31 cellular contexts compared by ENCODE assay signal in genomic region chr3:38126121-38126892, GRCh38. TPM values are rescaled to one million over a fixed set of nuclear protein-coding genes. Genes with fewer than 3 reads are reported as not detected.
DNase-seq lines count a peak whose midpoint lies in the region; ATAC-seq, FAIRE-seq and TF ChIP-seq lines count a peak whose summit lies in the region.
"Had no signal": no experiment of that assay in that cellular context is flagged by ENCODE, and none has a peak within 500 bp of the region (broad histone marks: within the 10 kb centered on the region; RNA-seq: fewer than 3 reads in every experiment).

No MANE protein-coding gene starts in this region.

- no peaks in the 10 kb centered on the region for H3K27me3 Mint-ChIP-seq in CD8-positive, alpha-beta T cell (ENCODE audit: low read depth)
- H3K27me3 Mint-ChIP-seq: activated CD4-positive, alpha-beta T cell treated with anti-CD3 and anti-CD28 coated beads, Interleukin-2, amount 10 ng/mL, durations not matched to agents 24 days and 14 days; activated naive CD8-positive, alpha-beta T cell treated with anti-CD3 and anti-CD28 coated beads, Interleukin-2, amount 10 ng/mL, durations not matched to agents 7 days and 5 days; naive thymus-derived CD4-positive, alpha-beta T cell had no signal

- ATAC-seq in CD8-positive, alpha-beta T cell = no peak
- ATAC-seq in omental fat pad (ENCODE audit: low FRiP score) = no peak
- no peak for ATAC-seq in HG02623 (IDR thresholded peaks at IDR 0.05; ENCODE audit: unreplicated experiment)
- ATAC-seq: naive thymus-derived CD4-positive, alpha-beta T cell had no signal

- peak in 1 of 7 experiments; percentile 35 for DNase-seq in CD8-positive, alpha-beta T cell
- peak; percentile 7 for DNase-seq in D341Med (ENCODE audit: low spot score)
- DNase-seq in coronary artery (ENCODE audit: low spot score) = peak; percentile 55
- peak; percentile 16 for DNase-seq in omental fat pad (ENCODE audit: low spot score)
- no peak for DNase-seq in H54 (ENCODE audit: insufficient read length, low spot score)
- no peak for DNase-seq in NK-92 treated with Interleukin-12 subunit alpha and Interleukin-12 subunit beta, amount 100 ng/mL, for 24 hours (lab: John Stamatoyannopoulos, UW)
- DNase-seq: activated CD4-positive, alpha-beta T cell treated with anti-CD3 and anti-CD28 coated beads, Interleukin-2, amount 10 ng/mL, durations not matched to agents 24 days and 14 days; activated naive CD8-positive, alpha-beta T cell treated with anti-CD3 and anti-CD28 coated beads, Interleukin-2, amount 10 ng/mL, durations not matched to agents 7 days and 5 days; C1 segment of cervical spinal cord; Caco-2; central memory CD4-positive, alpha-beta T cell; dermis blood vessel endothelial cell; DMS79 treated with DMSO at 0.1 percent for 48 hours; GF-D8; HCEC 1CT; KBM-7; left ventricle myocardium inferior; midbrain; NCI-H1417; NCI-H2081; NCI-H345; NCI-H82; retina; spleen; trophoblast cell had no signal

- H3K36me3 ChIP-seq in CD8-positive, alpha-beta T cell (ENCODE audit: insufficient read depth, low read length) = peaks cover 57% of the 10 kb centered on the region
- H3K36me3 ChIP-seq: ovary had no signal

- no peaks in the 10 kb centered on the region for H3K9me3 Mint-ChIP-seq in CD8-positive, alpha-beta T cell
- H3K9me3 Mint-ChIP-seq: activated CD4-positive, alpha-beta T cell treated with anti-CD3 and anti-CD28 coated beads, Interleukin-2, amount 10 ng/mL, durations not matched to agents 24 days and 14 days; activated naive CD8-positive, alpha-beta T cell treated with anti-CD3 and anti-CD28 coated beads, Interleukin-2, amount 10 ng/mL, durations not matched to agents 7 days and 5 days; naive thymus-derived CD4-positive, alpha-beta T cell; T-helper 2 cell treated with Interferon-gamma antibody and Interleukin-4, amounts not matched to agents 5 μg/mL and 100 μg/mL, for 36 hours had no signal

- TF ChIP-seq POLR2A in H54 (IDR thresholded peaks at IDR 0.05; ENCODE audit: low read depth, low read length) = no peak

- POLR2A ChIA-PET in CD8-positive, alpha-beta T cell (lab: Charles Lee) = interaction anchor here (0.9 to 1.1 kb wide), 2 partner anchors 11 to 12 kb away, joined by 4 to 5 read pairs; partner anchors contain the start of genes ACAA1 and MYD88

- no peak for FAIRE-seq in H54 (lab: Jason Lieb, UNC)
- FAIRE-seq: GM18507 had no signal

- H3K36me3 Mint-ChIP-seq in CD8-positive, alpha-beta T cell = peaks cover 90% of the 10 kb centered on the region

- H3K4me3 ChIP-seq in CD8-positive, alpha-beta T cell (ENCODE audit: low read depth, low read length) = no peak overlapping the region
- no peak overlapping the region for H3K4me3 ChIP-seq in coronary artery
- H3K4me3 ChIP-seq: left ventricle myocardium inferior, ovary, spleen had no signal

- CTCF ChIA-PET in CD8-positive, alpha-beta T cell (lab: Charles Lee) = interaction anchor here (1.0 kb wide), 1 partner anchor 152 kb away, joined by 3 read pairs; no protein-coding TSS in a partner anchor

- intact Hi-C loops in CD8-positive, alpha-beta T cell (cut with DNase I, micrococcal nuclease) = loop anchor here in 1 of 2 experiments (5.0 kb wide), 1 partner anchor 211 kb away; no protein-coding TSS in a partner anchor

- H3K4me3 Mint-ChIP-seq in CD8-positive, alpha-beta T cell = no peak overlapping the region
- H3K4me3 Mint-ChIP-seq: activated CD4-positive, alpha-beta T cell treated with anti-CD3 and anti-CD28 coated beads, Interleukin-2, amount 10 ng/mL, durations not matched to agents 24 days and 14 days; activated naive CD8-positive, alpha-beta T cell treated with anti-CD3 and anti-CD28 coated beads, Interleukin-2, amount 10 ng/mL, durations not matched to agents 7 days and 5 days; naive thymus-derived CD4-positive, alpha-beta T cell; T-helper 2 cell treated with Interferon-gamma antibody and Interleukin-4, amounts not matched to agents 5 μg/mL and 100 μg/mL, for 36 hours had no signal

- no peak overlapping the region for H3K27ac ChIP-seq in CD8-positive, alpha-beta T cell (ENCODE audit: low read depth, low read length)
- no peak overlapping the region for H3K27ac ChIP-seq in coronary artery
- H3K27ac ChIP-seq: ovary, spleen had no signal

- no peaks in the 10 kb centered on the region for H3K4me1 ChIP-seq in CD8-positive, alpha-beta T cell (ENCODE audit: insufficient read depth, low read length)

- no peak for TF ChIP-seq CTCF in CD8-positive, alpha-beta T cell (IDR thresholded peaks at IDR 0.05)
- TF ChIP-seq CTCF in coronary artery (IDR thresholded peaks at IDR 0.05) (no peak), omental fat pad (IDR thresholded peaks at IDR 0.05) (no peak)

- H3K27me3 ChIP-seq in CD8-positive, alpha-beta T cell (ENCODE audit: insufficient read depth, low read length) = no peaks in the 10 kb centered on the region
- H3K27me3 ChIP-seq: ovary, spleen had no signal

- no peaks in the 10 kb centered on the region for H3K9me3 ChIP-seq in CD8-positive, alpha-beta T cell (ENCODE audit: low read length)
- H3K9me3 ChIP-seq: Caco-2, left ventricle myocardium inferior, ovary, spleen had no signal

- peak overlapping the region; percentile 18 for H3K27ac Mint-ChIP-seq in CD8-positive, alpha-beta T cell
- H3K27ac Mint-ChIP-seq: activated naive CD8-positive, alpha-beta T cell treated with anti-CD3 and anti-CD28 coated beads, Interleukin-2, amount 10 ng/mL, durations not matched to agents 7 days and 5 days; T-helper 2 cell treated with Interferon-gamma antibody and Interleukin-4, amounts not matched to agents 5 μg/mL and 100 μg/mL, for 36 hours had no signal

- H3K4me1 Mint-ChIP-seq in CD8-positive, alpha-beta T cell (ENCODE audit: low read depth) = peaks cover 11% of the 10 kb centered on the region

RNA-seq across cellular contexts. Expression of gene ACAA1, which starts 10.6 kb away (rescaled TPM):
- total RNA-seq in CD8-positive, alpha-beta T cell = 10 to 100 TPM; 49.4 to 49.9 TPM
- total RNA-seq in omental fat pad = 10 to 100 TPM; 48.1 to 69.5 (median 62.5) TPM

RNA-seq across cellular contexts. Expression of gene MYD88, which starts 12.2 kb away (rescaled TPM):
- 10 to 100 TPM; 32.2 to 32.7 TPM for total RNA-seq in CD8-positive, alpha-beta T cell
- total RNA-seq in omental fat pad = 10 to 100 TPM; 37.6 to 78.0 (median 53.6) TPM
- total RNA-seq: HT1080 had no signal

RNA-seq across cellular contexts. Expression of gene OXSR1, which starts 39.0 kb away (rescaled TPM):
- total RNA-seq in CD8-positive, alpha-beta T cell = 10 to 100 TPM; 45.4 to 45.6 TPM
- total RNA-seq in omental fat pad = 10 to 100 TPM; 29.8 to 51.7 (median 45.5) TPM

Comparison
In these comparisons a context has a peak if more than half of its experiments do, and no peak if none do; other contexts are left out.
1. DNase-seq: peak in D341Med (single experiment), coronary artery (single experiment) and omental fat pad (single experiment); none in H54 (single experiment) and NK-92 treated with Interleukin-12 subunit alpha and Interleukin-12 subunit beta, amount 100 ng/mL, for 24 hours (single experiment).